ENCODE assay signal across 15 cellular contexts in genomic region chr14:68983210-68983609, GRCh38.
"Had no signal": no experiment of that assay in that cellular context is flagged by ENCODE, and none has a peak within 500 bp of the region (broad histone marks: within the 10 kb centered on the region; RNA-seq: fewer than 3 reads in every experiment).

No MANE protein-coding gene starts in this region.

- DNase-seq: activated CD4-positive, alpha-beta T cell treated with anti-CD3 and anti-CD28 coated beads, Interleukin-2, amount 10 ng/mL, durations not matched to agents 24 days and 14 days; activated CD8-positive, alpha-beta memory T cell treated with anti-CD3 and anti-CD28 coated beads, Interleukin-2, amount 50 U/mL, for 4 hours; activated naive CD4-positive, alpha-beta T cell treated with anti-CD3 and anti-CD28 coated beads, Interleukin-2, amount 10 ng/mL, durations not matched to agents 7 days and 5 days; activated T-cell treated with anti-CD3 and anti-CD28 coated beads, Interleukin-2, amount 50 U/mL, for 4 hours; dorsolateral prefrontal cortex; hypothalamus; islet precursor cell; left colon; stimulated activated CD8-positive, alpha-beta memory T cell treated with anti-CD3 and anti-CD28 coated beads, Interleukin-4, amount 100 ng/mL, for 48 hours; stimulated activated naive CD4-positive, alpha-beta T cell had no signal

- H3K4me3 ChIP-seq: dorsolateral prefrontal cortex, lung, tibial nerve, vagina had no signal

- H3K27me3 ChIP-seq: tibial nerve, vagina had no signal

- H3K36me3 ChIP-seq: tibial nerve, vagina had no signal

- H3K27ac ChIP-seq: dorsolateral prefrontal cortex, epithelial cell of prostate, vagina had no signal

- H3K9me3 ChIP-seq: tibial nerve, vagina had no signal

- ATAC-seq: activated T-cell treated with anti-CD3 and anti-CD28 coated beads, Interleukin-2, amount 50 U/mL, for 4 hours; left colon; natural killer cell treated with Interleukin-12 subunit alpha and Interleukin-12 subunit beta and Interleukin-15 and Interleukin-18, amount 100 ng/mL, for 72 hours had no signal
